Comparison of ENCODE assay signal across 23 cellular contexts in genomic region chr12:41966916-41967315, GRCh38.
A peak's percentile ranks its signal among the peaks of the same experiment; 100 is the strongest.
DNase-seq lines count a peak whose midpoint lies in the region; ATAC-seq and TF ChIP-seq lines count a peak whose summit lies in the region.
"Had no signal": no experiment of that assay in that cellular context is flagged by ENCODE, and none has a peak within 500 bp of the region (broad histone marks: within the 10 kb centered on the region; RNA-seq: fewer than 3 reads in every experiment).

No MANE protein-coding gene starts in this region.

- peak overlapping the region; percentile 32 for H3K27ac ChIP-seq in PC-3 (ENCODE audit: low read length)
- H3K27ac ChIP-seq in body of pancreas, result no peak overlapping the region
- H3K27ac ChIP-seq: A549; BLaER1 treated with 17β-estradiol and CSF1 and Interleukin-3, amounts not matched to agents 10 nM and 100 nM had no signal

- H3K79me2 ChIP-seq in PC-3 (ENCODE audit: low read length), result no peaks in the 10 kb centered on the region

- WGBS in body of pancreas, 2 donors, result 80 to 88% methylated on average over 2 of the region's 2 CpGs

- no peak for TF ChIP-seq POLR2A in body of pancreas (IDR thresholded peaks at IDR 0.05)

- H3K4me1 ChIP-seq in PC-3 (ENCODE audit: insufficient read depth, low read length), result peaks cover 36% of the 10 kb centered on the region
- H3K4me1 ChIP-seq in body of pancreas, result no peaks in the 10 kb centered on the region
- no peaks in the 10 kb centered on the region for H3K4me1 ChIP-seq in mucosa of descending colon (ENCODE audit: low read depth)
- H3K4me1 ChIP-seq: BE2C; BLaER1 treated with 17β-estradiol and CSF1 and Interleukin-3, amounts not matched to agents 10 nM and 100 nM had no signal

- peaks cover 4% of the 10 kb centered on the region; the same call in 1 of the 2 replicates for H3K9me2 ChIP-seq in PC-3 (replicated peaks; ENCODE audit: low read length)

- no peaks in the 10 kb centered on the region for H3K36me3 ChIP-seq in PC-3 (ENCODE audit: low read depth, low read length)
- H3K36me3 ChIP-seq in body of pancreas (replicated peaks in 1 of 2; ENCODE audit: insufficient read depth in 1 of 2, low read depth in 2 of 2), result no peaks in the 10 kb centered on the region
- no peaks in the 10 kb centered on the region for H3K36me3 ChIP-seq in mucosa of descending colon (ENCODE audit: low read depth)
- H3K36me3 ChIP-seq: BE2C; BLaER1 treated with 17β-estradiol and CSF1 and Interleukin-3, amounts not matched to agents 10 nM and 100 nM had no signal

- TF ChIP-seq CTCF in PC-3 (conservative IDR thresholded peaks at IDR 0.05; ENCODE audit: low read depth, low read length), result no peak
- no peak for TF ChIP-seq CTCF in nephron (IDR thresholded peaks at IDR 0.05; ENCODE audit: unreplicated experiment in 3 of 3)
- TF ChIP-seq CTCF in body of pancreas (IDR thresholded peaks at IDR 0.05), result no peak
- no peak for TF ChIP-seq CTCF in mucosa of descending colon (IDR thresholded peaks at IDR 0.05)

- H3K27me3 ChIP-seq in PC-3 (ENCODE audit: low read length) (no peaks in the 10 kb centered on the region), body of pancreas (no peaks in the 10 kb centered on the region)
- H3K27me3 ChIP-seq: BE2C; BLaER1 treated with 17β-estradiol and CSF1 and Interleukin-3, amounts not matched to agents 10 nM and 100 nM had no signal

- BruUV-seq in PC-3 (replicated peaks; lab: Mats Ljungman, UMichigan), result no TSS peak

- intact Hi-C loops in PC-3 (cut with micrococcal nuclease), result no loop called here
- intact Hi-C loops in body of pancreas (cut with DNase I), result no loop called here
- intact Hi-C loops in mucosa of descending colon (cut with DNase I, micrococcal nuclease), result no loop called here

- CTCF ChIA-PET in PC-3 (lab: Charles Lee), result no interaction called here

- H3K4me1 Mint-ChIP-seq in nephron, result peaks cover 19% of the 10 kb centered on the region
- H3K4me1 Mint-ChIP-seq: CD14-positive monocyte; CD8-positive, alpha-beta memory T cell had no signal

- ATAC-seq in PC-3 (peak; percentile 37; the same call in 1 of the 2 replicates), body of pancreas (no peak), mucosa of descending colon (no peak)
- ATAC-seq: A549, HCT116 had no signal

- H3K36me3 Mint-ChIP-seq in nephron (ENCODE audit: low read depth), result no peaks in the 10 kb centered on the region
- H3K36me3 Mint-ChIP-seq: CD14-positive monocyte; CD8-positive, alpha-beta memory T cell had no signal

- POLR2A ChIA-PET in PC-3 (lab: Charles Lee; ENCODE audit: unreplicated experiment), result no interaction called here

- no peaks in the 10 kb centered on the region for H3K9me3 Mint-ChIP-seq in nephron
- H3K9me3 Mint-ChIP-seq: CD14-positive monocyte; CD4-positive, alpha-beta T cell; CD8-positive, alpha-beta memory T cell; GM23338; H9 had no signal

- no peaks in the 10 kb centered on the region for H3K9me3 ChIP-seq in PC-3 (ENCODE audit: low read length)
- H3K9me3 ChIP-seq in body of pancreas, result no peaks in the 10 kb centered on the region
- no peaks in the 10 kb centered on the region for H3K9me3 ChIP-seq in mucosa of descending colon
- H3K9me3 ChIP-seq: A549; BE2C; BLaER1 treated with 17β-estradiol and CSF1 and Interleukin-3, amounts not matched to agents 10 nM and 100 nM had no signal

- H3K4me3 ChIP-seq in PC-3 (ENCODE audit: low read length), result no peak overlapping the region
- no peak overlapping the region for H3K4me3 ChIP-seq in body of pancreas
- H3K4me3 ChIP-seq in mucosa of descending colon, result no peak overlapping the region
- H3K4me3 ChIP-seq: A549; BLaER1 treated with 17β-estradiol and CSF1 and Interleukin-3, amounts not matched to agents 10 nM and 100 nM; GM23338 had no signal

- no peak overlapping the region for H3K9ac ChIP-seq in PC-3 (ENCODE audit: low read length)
- H3K9ac ChIP-seq: BLaER1 treated with 17β-estradiol and CSF1 and Interleukin-3, amounts not matched to agents 10 nM and 100 nM had no signal

- H3K27ac Mint-ChIP-seq in nephron, result peak overlapping the region; percentile 81 to 87 (median 84)
- H3K27ac Mint-ChIP-seq: CD14-positive monocyte; CD4-positive, alpha-beta T cell; CD8-positive, alpha-beta memory T cell; GM23338 had no signal

- no peak overlapping the region for H3K4me3 Mint-ChIP-seq in nephron
- H3K4me3 Mint-ChIP-seq: CD14-positive monocyte; CD4-positive, alpha-beta T cell; CD8-positive, alpha-beta memory T cell; GM23338 had no signal

- no peaks in the 10 kb centered on the region for H4K20me1 ChIP-seq in PC-3 (ENCODE audit: low read length)
- H4K20me1 ChIP-seq: BLaER1 treated with 17β-estradiol and CSF1 and Interleukin-3, amounts not matched to agents 10 nM and 100 nM had no signal

- H3K27me3 Mint-ChIP-seq in nephron (ENCODE audit: low read depth), result no peaks in the 10 kb centered on the region
- H3K27me3 Mint-ChIP-seq: CD4-positive, alpha-beta T cell; CD8-positive, alpha-beta memory T cell had no signal

- peak; percentile 63 for DNase-seq in PC-3
- DNase-seq in kidney tubule cell (ENCODE audit: low spot score), result peak; percentile 39
- DNase-seq in body of pancreas, result no peak
- DNase-seq in activated effector memory CD4-positive, alpha-beta T cell treated with anti-CD3 and anti-CD28 coated beads, Interleukin-2, amount 50 U/mL, for 16 hours, result no peak
- DNase-seq in mucosa of descending colon, result no peak
- DNase-seq in SIG-M5 (lab: John Stamatoyannopoulos, UW), result no peak
- DNase-seq: 8988T; ACHN; AML-193; BE2C; CD4-positive, alpha-beta T cell; CD8-positive, alpha-beta memory T cell; DMS 273 treated with DMSO at 0.1 percent for 48 hours; DMS79; EL; GF-D8; H9 had no signal

- H3K4me2 ChIP-seq in PC-3 (ENCODE audit: low read length), result peak overlapping the region; percentile 32
- H3K4me2 ChIP-seq: A549; BLaER1 treated with 17β-estradiol and CSF1 and Interleukin-3, amounts not matched to agents 10 nM and 100 nM; GM23338 had no signal

- no peak overlapping the region for H2AFZ ChIP-seq in PC-3 (ENCODE audit: low read length)

- H3F3A ChIP-seq in PC-3 (ENCODE audit: low read length, unreplicated experiment), result no peaks in the 10 kb centered on the region

Comparison
In these comparisons a context has a peak if more than half of its experiments do, and no peak if none do; other contexts are left out.
1. DNase-seq: peak in PC-3 (single experiment) and kidney tubule cell (single experiment); none in body of pancreas (0 of 4), activated effector memory CD4-positive, alpha-beta T cell treated with anti-CD3 and anti-CD28 coated beads, Interleukin-2, amount 50 U/mL, for 16 hours (single experiment), mucosa of descending colon (0 of 3) and SIG-M5 (single experiment).